In genomic region chr1:156065871-156066270, GRCh38 we compare ENCODE assay signal across 20 cellular contexts. TPM values are rescaled to one million over a fixed set of nuclear protein-coding genes. Genes with fewer than 3 reads are reported as not detected.
DNase-seq lines count a peak whose midpoint lies in the region; ATAC-seq, FAIRE-seq and TF ChIP-seq lines count a peak whose summit lies in the region.
"Had no signal": no experiment of that assay in that cellular context is flagged by ENCODE, and none has a peak within 500 bp of the region (broad histone marks: within the 10 kb centered on the region; RNA-seq: fewer than 3 reads in every experiment).

No MANE protein-coding gene starts in this region.

- no peak overlapping the region for H2AFZ ChIP-seq in HepG2 (ENCODE audit: low read length)

- H3K27me3 ChIP-seq in HepG2 (ENCODE audit: control insufficient read depth in 1 of 2, insufficient read depth in 2 of 2, low read length in 2 of 2) (no peaks in the 10 kb centered on the region), right lobe of liver (no peaks in the 10 kb centered on the region)

- intact Hi-C loops in HepG2 (cut with micrococcal nuclease; ENCODE audit: unreplicated experiment) = loop anchor here (1.0 to 10.0 kb wide), 3 partner anchors 45 to 128 kb away; partner anchors contain the start of gene SSR2
- intact Hi-C loops in right lobe of liver (cut with DNase I) = loop anchor here in 1 of 2 donors (10.0 kb wide), 1 partner anchor 61 kb away; no protein-coding TSS in a partner anchor

- H3K4me2 ChIP-seq in HepG2 (ENCODE audit: low read depth, low read length) = no peak overlapping the region

- POLR2A ChIA-PET in HepG2 (lab: Yijun Ruan, JAX) = interaction anchor here (0.7 to 2.4 kb wide), 6 partner anchors 13 to 125 kb away, joined by 3 to 9 read pairs (median 4); partner anchors contain the start of gene ARHGEF2

- DNase-seq in HepG2 (ENCODE audit: low spot score) (no peak), right lobe of liver (no peak), neural crest cell (ENCODE audit: low read depth, low spot score) (no peak), hippocampal formation (lab: John Stamatoyannopoulos, UW) (no peak)
- no peak for DNase-seq in T-helper 2 cell treated with Interferon-gamma antibody and Interleukin-4, amounts not matched to agents 5 μg/mL and 100 μg/mL, for 36 hours (ENCODE audit: low spot score)
- DNase-seq: GOT3, NCI-H187, NCI-H2081 treated with DMSO at 0.1 percent for 48 hours, NCI-H2171, NCI-H510A had no signal

- H3K9ac ChIP-seq in HepG2 (ENCODE audit: insufficient read depth, low read depth, low read length) = no peak overlapping the region

- in situ Hi-C loops in HepG2 (cut with HindIII; ENCODE audit: extremely low pct_ligation_motif_present, low pct_unique_long_range_greater_than_20kb) = loop anchor here (10.0 kb wide), 1 partner anchor 121 kb away; the partner anchor contains the start of gene RXFP4

- peak overlapping the region; percentile 76 for H3K4me3 Mint-ChIP-seq in neural crest cell
- H3K4me3 Mint-ChIP-seq in T-helper 2 cell treated with Interferon-gamma antibody and Interleukin-4, amounts not matched to agents 5 μg/mL and 100 μg/mL, for 36 hours = no peak overlapping the region
- H3K4me3 Mint-ChIP-seq: IgD-negative memory B cell had no signal

- H3K27ac ChIP-seq in HepG2 (ENCODE audit: extremely low read length, insufficient read depth, low read length) (no peak overlapping the region), right lobe of liver (no peak overlapping the region), angular gyrus (ENCODE audit: low read depth, low read length) (peak overlapping the region; percentile 2)
- H3K27ac ChIP-seq: 22Rv1, RWPE1 had no signal

- TF ChIP-seq POLR2A in HepG2 (IDR thresholded peaks at IDR 0.05; ENCODE audit: insufficient read depth in 1 of 2, low read depth in 2 of 2, low read length in 2 of 2) (no peak), right lobe of liver (IDR thresholded peaks at IDR 0.05) (no peak)

- CTCF ChIA-PET in HepG2 (lab: Yijun Ruan, JAX; ENCODE audit: low intra/inter-chr PET ratio, low total read pairs) = interaction anchor here (1.4 to 1.6 kb wide), 2 partner anchors 40 to 128 kb away, joined by 8 to 11 read pairs; no protein-coding TSS in a partner anchor

- BruUV-seq in HepG2 (replicated peaks; lab: Mats Ljungman, UMichigan) = no TSS peak

- no peaks in the 10 kb centered on the region for H3K79me2 ChIP-seq in HepG2 (ENCODE audit: insufficient read depth, low read length)

- no peaks in the 10 kb centered on the region for H3K9me3 ChIP-seq in HepG2 (ENCODE audit: low read length)
- no peaks in the 10 kb centered on the region for H3K9me3 ChIP-seq in right lobe of liver

- no peaks in the 10 kb centered on the region for H3K36me3 ChIP-seq in HepG2 (replicated peaks in 1 of 2; ENCODE audit: control insufficient read depth in 1 of 2, insufficient read depth in 2 of 2, low read length in 2 of 2)
- no peaks in the 10 kb centered on the region for H3K36me3 ChIP-seq in right lobe of liver

- H4K20me1 ChIP-seq in HepG2 (ENCODE audit: insufficient read depth, low read length) = no peaks in the 10 kb centered on the region

- TF ChIP-seq RAD21 in HepG2 (CRISPR knock-in tag; IDR thresholded peaks at IDR 0.05) = no peak

- no peak for TF ChIP-seq CTCF in HepG2 (CRISPR knock-in tag; IDR thresholded peaks at IDR 0.05)
- TF ChIP-seq CTCF in right lobe of liver (IDR thresholded peaks at IDR 0.05) = no peak
- TF ChIP-seq CTCF in neural crest cell (conservative IDR thresholded peaks at IDR 0.05) = no peak

- H3K27me3 Mint-ChIP-seq in neural crest cell (ENCODE audit: low read depth) = peaks cover 9% of the 10 kb centered on the region
- H3K27me3 Mint-ChIP-seq in T-helper 2 cell treated with Interferon-gamma antibody and Interleukin-4, amounts not matched to agents 5 μg/mL and 100 μg/mL, for 36 hours (ENCODE audit: low read depth) = no peaks in the 10 kb centered on the region
- H3K27me3 Mint-ChIP-seq: CD4-positive, alpha-beta memory T cell had no signal

- peaks cover 35% of the 10 kb centered on the region for H3K4me1 Mint-ChIP-seq in neural crest cell
- peaks cover 12% of the 10 kb centered on the region for H3K4me1 Mint-ChIP-seq in T-helper 2 cell treated with Interferon-gamma antibody and Interleukin-4, amounts not matched to agents 5 μg/mL and 100 μg/mL, for 36 hours (ENCODE audit: low read depth)

- no peaks in the 10 kb centered on the region for H3K36me3 Mint-ChIP-seq in neural crest cell (ENCODE audit: low read depth)
- no peaks in the 10 kb centered on the region for H3K36me3 Mint-ChIP-seq in T-helper 2 cell treated with Interferon-gamma antibody and Interleukin-4, amounts not matched to agents 5 μg/mL and 100 μg/mL, for 36 hours (ENCODE audit: low read depth)
- H3K36me3 Mint-ChIP-seq: CD4-positive, alpha-beta memory T cell; IgD-negative memory B cell had no signal

- H3K4me1 ChIP-seq in HepG2 (ENCODE audit: insufficient read depth, low read length) (peaks cover 51% of the 10 kb centered on the region), right lobe of liver (peaks cover 0 to 14% (median 8%) of the 10 kb centered on the region in 4 donors)

- TF ChIP-seq EP300 in HepG2 (IDR thresholded peaks at IDR 0.05; ENCODE audit: low read depth in 2 of 2, low read length in 2 of 2) = no peak
- TF ChIP-seq EP300 in HepG2 (CRISPR knock-in tag; IDR thresholded peaks at IDR 0.05; ENCODE audit: borderline replicate concordance) = no peak

- peak overlapping the region; percentile 39 for H3K27ac Mint-ChIP-seq in neural crest cell (ENCODE audit: unreplicated experiment)
- no peak overlapping the region for H3K27ac Mint-ChIP-seq in T-helper 2 cell treated with Interferon-gamma antibody and Interleukin-4, amounts not matched to agents 5 μg/mL and 100 μg/mL, for 36 hours

- no peaks in the 10 kb centered on the region for H3K9me3 Mint-ChIP-seq in neural crest cell
- no peaks in the 10 kb centered on the region for H3K9me3 Mint-ChIP-seq in T-helper 2 cell treated with Interferon-gamma antibody and Interleukin-4, amounts not matched to agents 5 μg/mL and 100 μg/mL, for 36 hours
- H3K9me3 Mint-ChIP-seq: CD4-positive, alpha-beta memory T cell; IgD-negative memory B cell had no signal

- H3K4me3 ChIP-seq in HepG2 (replicated peaks in 1 of 3; ENCODE audit: insufficient read depth in 1 of 3, low read depth in 2 of 3, low read length in 3 of 3) = no peak overlapping the region
- no peak overlapping the region for H3K4me3 ChIP-seq in right lobe of liver

- WGBS in HepG2 (ENCODE audit: low lambda C conversion rate) = 67% methylated on average over 16 of the region's 16 CpGs
- WGBS in right lobe of liver (ENCODE audit: insufficient coverage, low coverage, low lambda C conversion rate, missing lambda C conversion rate) = 75% methylated on average over 3 of the region's 16 CpGs

- FAIRE-seq in HepG2 (lab: Jason Lieb, UNC) = no peak
- FAIRE-seq: HTR-8/SVneo had no signal

- no peak for ATAC-seq in HepG2
- no peak for ATAC-seq in right lobe of liver
- ATAC-seq in HG03565 (IDR thresholded peaks at IDR 0.05; ENCODE audit: unreplicated experiment) = no peak
- ATAC-seq in HG02970 (IDR thresholded peaks at IDR 0.05; ENCODE audit: low FRiP score, unreplicated experiment) = no peak

RNA-seq across cellular contexts. Expression of gene RAB25, which starts 4.9 kb away (rescaled TPM):
- total RNA-seq in HepG2 (2016; rRNA removed; fragmentation: Illumina TruSeq; extraction: Trizol) = 0.20 TPM in 1 of 2 replicates, not detected in the other
- not detected in 2 replicates for total RNA-seq in HepG2 (2016; cell fraction: cytosol; rRNA removed; fragmentation: Illumina TruSeq; extraction: Trizol; ENCODE audit: low read depth)
- 0.17 TPM in 1 of 2 replicates, not detected in the other for total RNA-seq in HepG2 (2016; cell fraction: insoluble cytoplasmic fraction; rRNA removed; fragmentation: Illumina TruSeq; extraction: Trizol)
- total RNA-seq in HepG2 (2016; cell fraction: membrane; rRNA removed; fragmentation: Illumina TruSeq; extraction: Trizol) = 0.17 TPM in 1 of 2 replicates, not detected in the other
- not detected in 2 replicates for total RNA-seq in HepG2 (2016; cell fraction: nucleus; rRNA removed; fragmentation: Illumina TruSeq; extraction: Trizol)
- 0.12 and 0.22 TPM in 2 replicates for polyA plus RNA-seq in HepG2 (2011; rRNA removed)
- 0.12 and 0.21 TPM in 2 replicates for polyA plus RNA-seq in HepG2 (2011; cell fraction: cytosol; rRNA removed)
- 0.33 and 0.37 TPM in 2 replicates for polyA plus RNA-seq in HepG2 (2011; cell fraction: nucleus; rRNA removed)
- polyA plus RNA-seq in HepG2 (2012) = 0.33 and 0.34 TPM in 2 replicates
- not detected in 2 replicates for polyA plus RNA-seq in HepG2 (2016; cell fraction: cytosol; fragmentation: Illumina TruSeq; extraction: Trizol; ENCODE audit: low read depth)
- not detected in 2 replicates for polyA plus RNA-seq in HepG2 (2016; cell fraction: insoluble cytoplasmic fraction; fragmentation: Illumina TruSeq; extraction: Trizol; ENCODE audit: low read depth)
- polyA plus RNA-seq in HepG2 (2016; cell fraction: membrane; fragmentation: Illumina TruSeq; extraction: Trizol; ENCODE audit: low read depth) = not detected in 2 replicates
- not detected in 2 replicates for polyA plus RNA-seq in HepG2 (2016; cell fraction: nucleus; fragmentation: Illumina TruSeq; extraction: Trizol; ENCODE audit: insufficient read depth, low read depth)
- not detected in 2 replicates for polyA minus RNA-seq in HepG2 (2011; rRNA and poly(A)+ RNA removed; ENCODE audit: low replicate concordance)
- not detected in 2 replicates for polyA minus RNA-seq in HepG2 (2011; cell fraction: cytosol; rRNA and poly(A)+ RNA removed)
- polyA minus RNA-seq in HepG2 (2011; cell fraction: nucleus; rRNA and poly(A)+ RNA removed) = not detected in 2 replicates
- total RNA-seq in right lobe of liver = 1 to 10 TPM in 2 of 6 experiments, under 1 TPM in 4; 0.40 to 3.2 (median 0.77) TPM
- total RNA-seq in neural crest cell = not detected in 2 replicates
- total RNA-seq: Daoy, SK-MEL-5 had no signal

RNA-seq across cellular contexts. Expression of gene LAMTOR2, which starts 11.3 kb away (rescaled TPM):
- total RNA-seq in HepG2 (2016; rRNA removed; fragmentation: Illumina TruSeq; extraction: Trizol) (66.4 and 84.0 TPM in 2 replicates), right lobe of liver (10 to 100 TPM; 49.4 to 71.0 (median 60.3) TPM), neural crest cell (49.4 and 55.6 TPM in 2 replicates)
- 39.6 and 58.1 TPM in 2 replicates for total RNA-seq in HepG2 (2016; cell fraction: cytosol; rRNA removed; fragmentation: Illumina TruSeq; extraction: Trizol; ENCODE audit: low read depth)
- total RNA-seq in HepG2 (2016; cell fraction: insoluble cytoplasmic fraction; rRNA removed; fragmentation: Illumina TruSeq; extraction: Trizol) = 68.2 and 78.9 TPM in 2 replicates
- total RNA-seq in HepG2 (2016; cell fraction: membrane; rRNA removed; fragmentation: Illumina TruSeq; extraction: Trizol) = 45.1 and 68.3 TPM in 2 replicates
- total RNA-seq in HepG2 (2016; cell fraction: nucleus; rRNA removed; fragmentation: Illumina TruSeq; extraction: Trizol) = 22.4 and 23.2 TPM in 2 replicates
- polyA plus RNA-seq in HepG2 (2011; rRNA removed) = 36.5 and 44.9 TPM in 2 replicates
- polyA plus RNA-seq in HepG2 (2011; cell fraction: cytosol; rRNA removed) = 45.1 and 65.7 TPM in 2 replicates
- 14.0 and 16.2 TPM in 2 replicates for polyA plus RNA-seq in HepG2 (2011; cell fraction: nucleus; rRNA removed)
- polyA plus RNA-seq in HepG2 (2012) = 28.1 and 35.0 TPM in 2 replicates
- 49.1 and 78.5 TPM in 2 replicates for polyA plus RNA-seq in HepG2 (2016; cell fraction: cytosol; fragmentation: Illumina TruSeq; extraction: Trizol; ENCODE audit: low read depth)
- polyA plus RNA-seq in HepG2 (2016; cell fraction: insoluble cytoplasmic fraction; fragmentation: Illumina TruSeq; extraction: Trizol; ENCODE audit: low read depth) = 91.2 and 98.7 TPM in 2 replicates
- polyA plus RNA-seq in HepG2 (2016; cell fraction: membrane; fragmentation: Illumina TruSeq; extraction: Trizol; ENCODE audit: low read depth) = 42.8 and 62.9 TPM in 2 replicates
- 45.4 and 50.6 TPM in 2 replicates for polyA plus RNA-seq in HepG2 (2016; cell fraction: nucleus; fragmentation: Illumina TruSeq; extraction: Trizol; ENCODE audit: insufficient read depth, low read depth)
- 18.1 and 65.8 TPM in 2 replicates for polyA minus RNA-seq in HepG2 (2011; rRNA and poly(A)+ RNA removed; ENCODE audit: low replicate concordance)
- 8.4 and 8.6 TPM in 2 replicates for polyA minus RNA-seq in HepG2 (2011; cell fraction: cytosol; rRNA and poly(A)+ RNA removed)
- polyA minus RNA-seq in HepG2 (2011; cell fraction: nucleus; rRNA and poly(A)+ RNA removed) = 6.3 and 9.4 TPM in 2 replicates

RNA-seq across cellular contexts. Expression of gene UBQLN4, which starts 12.3 kb away (rescaled TPM):
- total RNA-seq in HepG2 (2016; rRNA removed; fragmentation: Illumina TruSeq; extraction: Trizol) (31.5 and 33.2 TPM in 2 replicates), right lobe of liver (10 to 100 TPM; 19.0 to 25.5 (median 21.0) TPM), neural crest cell (70.4 and 78.0 TPM in 2 replicates)
- 20.1 and 22.6 TPM in 2 replicates for total RNA-seq in HepG2 (2016; cell fraction: cytosol; rRNA removed; fragmentation: Illumina TruSeq; extraction: Trizol; ENCODE audit: low read depth)
- total RNA-seq in HepG2 (2016; cell fraction: insoluble cytoplasmic fraction; rRNA removed; fragmentation: Illumina TruSeq; extraction: Trizol) = 29.3 and 31.9 TPM in 2 replicates
- 26.2 and 29.2 TPM in 2 replicates for total RNA-seq in HepG2 (2016; cell fraction: membrane; rRNA removed; fragmentation: Illumina TruSeq; extraction: Trizol)
- total RNA-seq in HepG2 (2016; cell fraction: nucleus; rRNA removed; fragmentation: Illumina TruSeq; extraction: Trizol) = 21.0 and 23.5 TPM in 2 replicates
- polyA plus RNA-seq in HepG2 (2011; rRNA removed) = 39.8 and 42.0 TPM in 2 replicates
- polyA plus RNA-seq in HepG2 (2011; cell fraction: cytosol; rRNA removed) = 29.0 and 30.8 TPM in 2 replicates
- 55.5 and 56.3 TPM in 2 replicates for polyA plus RNA-seq in HepG2 (2011; cell fraction: nucleus; rRNA removed)
- 24.3 and 30.2 TPM in 2 replicates for polyA plus RNA-seq in HepG2 (2012)
- polyA plus RNA-seq in HepG2 (2016; cell fraction: cytosol; fragmentation: Illumina TruSeq; extraction: Trizol; ENCODE audit: low read depth) = 6.2 and 6.6 TPM in 2 replicates
- 36.9 and 41.7 TPM in 2 replicates for polyA plus RNA-seq in HepG2 (2016; cell fraction: insoluble cytoplasmic fraction; fragmentation: Illumina TruSeq; extraction: Trizol; ENCODE audit: low read depth)
- polyA plus RNA-seq in HepG2 (2016; cell fraction: membrane; fragmentation: Illumina TruSeq; extraction: Trizol; ENCODE audit: low read depth) = 19.4 and 20.1 TPM in 2 replicates
- 54.4 and 62.1 TPM in 2 replicates for polyA plus RNA-seq in HepG2 (2016; cell fraction: nucleus; fragmentation: Illumina TruSeq; extraction: Trizol; ENCODE audit: insufficient read depth, low read depth)
- 59.1 and 110 TPM in 2 replicates for polyA minus RNA-seq in HepG2 (2011; rRNA and poly(A)+ RNA removed; ENCODE audit: low replicate concordance)
- polyA minus RNA-seq in HepG2 (2011; cell fraction: cytosol; rRNA and poly(A)+ RNA removed) = 20.7 and 24.4 TPM in 2 replicates
- 14.0 and 20.0 TPM in 2 replicates for polyA minus RNA-seq in HepG2 (2011; cell fraction: nucleus; rRNA and poly(A)+ RNA removed)

RNA-seq across cellular contexts. Expression of gene MEX3A, which starts 16.4 kb away (rescaled TPM):
- total RNA-seq in HepG2 (2016; rRNA removed; fragmentation: Illumina TruSeq; extraction: Trizol) (7.6 TPM in 2 replicates), right lobe of liver (1 to 10 TPM in 1 of 6 experiments, under 1 TPM in 5; 0.35 to 1.4 (median 0.83) TPM), neural crest cell (114 and 120 TPM in 2 replicates)
- 1.4 and 2.5 TPM in 2 replicates for total RNA-seq in HepG2 (2016; cell fraction: cytosol; rRNA removed; fragmentation: Illumina TruSeq; extraction: Trizol; ENCODE audit: low read depth)
- 5.3 and 7.9 TPM in 2 replicates for total RNA-seq in HepG2 (2016; cell fraction: insoluble cytoplasmic fraction; rRNA removed; fragmentation: Illumina TruSeq; extraction: Trizol)
- 4.5 and 7.8 TPM in 2 replicates for total RNA-seq in HepG2 (2016; cell fraction: membrane; rRNA removed; fragmentation: Illumina TruSeq; extraction: Trizol)
- total RNA-seq in HepG2 (2016; cell fraction: nucleus; rRNA removed; fragmentation: Illumina TruSeq; extraction: Trizol) = 6.2 and 7.5 TPM in 2 replicates
- 9.0 and 9.1 TPM in 2 replicates for polyA plus RNA-seq in HepG2 (2011; rRNA removed)
- polyA plus RNA-seq in HepG2 (2011; cell fraction: cytosol; rRNA removed) = 7.3 and 8.1 TPM in 2 replicates
- 11.9 and 12.9 TPM in 2 replicates for polyA plus RNA-seq in HepG2 (2011; cell fraction: nucleus; rRNA removed)
- 4.3 and 9.1 TPM in 2 replicates for polyA plus RNA-seq in HepG2 (2012)
- 2.9 and 3.3 TPM in 2 replicates for polyA plus RNA-seq in HepG2 (2016; cell fraction: cytosol; fragmentation: Illumina TruSeq; extraction: Trizol; ENCODE audit: low read depth)
- 10.7 and 11.1 TPM in 2 replicates for polyA plus RNA-seq in HepG2 (2016; cell fraction: insoluble cytoplasmic fraction; fragmentation: Illumina TruSeq; extraction: Trizol; ENCODE audit: low read depth)
- 4.7 and 6.0 TPM in 2 replicates for polyA plus RNA-seq in HepG2 (2016; cell fraction: membrane; fragmentation: Illumina TruSeq; extraction: Trizol; ENCODE audit: low read depth)
- polyA plus RNA-seq in HepG2 (2016; cell fraction: nucleus; fragmentation: Illumina TruSeq; extraction: Trizol; ENCODE audit: insufficient read depth, low read depth) = 14.7 and 15.4 TPM in 2 replicates
- polyA minus RNA-seq in HepG2 (2011; rRNA and poly(A)+ RNA removed; ENCODE audit: low replicate concordance) = 2.3 and 13.0 TPM in 2 replicates
- polyA minus RNA-seq in HepG2 (2011; cell fraction: cytosol; rRNA and poly(A)+ RNA removed) = 10.6 and 11.8 TPM in 2 replicates
- polyA minus RNA-seq in HepG2 (2011; cell fraction: nucleus; rRNA and poly(A)+ RNA removed) = 4.1 and 6.2 TPM in 2 replicates
- total RNA-seq: CD4-positive, alpha-beta memory T cell had no signal
- polyA plus RNA-seq: CD4-positive, alpha-beta memory T cell had no signal

RNA-seq across cellular contexts. Expression of gene SSR2, which starts 45.1 kb away (rescaled TPM):
- total RNA-seq in HepG2 (2016; rRNA removed; fragmentation: Illumina TruSeq; extraction: Trizol) (150 and 284 TPM in 2 replicates), right lobe of liver (100 to 1,000 TPM in 4 of 6 experiments, 10 to 100 TPM in 2; 59.5 to 227 (median 103) TPM), neural crest cell (236 and 255 TPM in 2 replicates)
- 92.7 and 103 TPM in 2 replicates for total RNA-seq in HepG2 (2016; cell fraction: cytosol; rRNA removed; fragmentation: Illumina TruSeq; extraction: Trizol; ENCODE audit: low read depth)
- total RNA-seq in HepG2 (2016; cell fraction: insoluble cytoplasmic fraction; rRNA removed; fragmentation: Illumina TruSeq; extraction: Trizol) = 138 and 293 TPM in 2 replicates
- total RNA-seq in HepG2 (2016; cell fraction: membrane; rRNA removed; fragmentation: Illumina TruSeq; extraction: Trizol) = 147 and 165 TPM in 2 replicates
- 188 and 211 TPM in 2 replicates for total RNA-seq in HepG2 (2016; cell fraction: nucleus; rRNA removed; fragmentation: Illumina TruSeq; extraction: Trizol)
- polyA plus RNA-seq in HepG2 (2011; rRNA removed) = 442 and 461 TPM in 2 replicates
- 664 and 870 TPM in 2 replicates for polyA plus RNA-seq in HepG2 (2011; cell fraction: cytosol; rRNA removed)
- 174 and 212 TPM in 2 replicates for polyA plus RNA-seq in HepG2 (2011; cell fraction: nucleus; rRNA removed)
- polyA plus RNA-seq in HepG2 (2012) = 199 and 208 TPM in 2 replicates
- polyA plus RNA-seq in HepG2 (2016; cell fraction: cytosol; fragmentation: Illumina TruSeq; extraction: Trizol; ENCODE audit: low read depth) = 105 and 112 TPM in 2 replicates
- 153 and 154 TPM in 2 replicates for polyA plus RNA-seq in HepG2 (2016; cell fraction: insoluble cytoplasmic fraction; fragmentation: Illumina TruSeq; extraction: Trizol; ENCODE audit: low read depth)
- 145 and 154 TPM in 2 replicates for polyA plus RNA-seq in HepG2 (2016; cell fraction: membrane; fragmentation: Illumina TruSeq; extraction: Trizol; ENCODE audit: low read depth)
- 326 and 354 TPM in 2 replicates for polyA plus RNA-seq in HepG2 (2016; cell fraction: nucleus; fragmentation: Illumina TruSeq; extraction: Trizol; ENCODE audit: insufficient read depth, low read depth)
- 359 and 489 TPM in 2 replicates for polyA minus RNA-seq in HepG2 (2011; rRNA and poly(A)+ RNA removed; ENCODE audit: low replicate concordance)
- 105 and 115 TPM in 2 replicates for polyA minus RNA-seq in HepG2 (2011; cell fraction: cytosol; rRNA and poly(A)+ RNA removed)
- polyA minus RNA-seq in HepG2 (2011; cell fraction: nucleus; rRNA and poly(A)+ RNA removed) = 44.5 and 56.7 TPM in 2 replicates
